7 cellular contexts compared by ENCODE assay signal in the genomic region with DNA sequence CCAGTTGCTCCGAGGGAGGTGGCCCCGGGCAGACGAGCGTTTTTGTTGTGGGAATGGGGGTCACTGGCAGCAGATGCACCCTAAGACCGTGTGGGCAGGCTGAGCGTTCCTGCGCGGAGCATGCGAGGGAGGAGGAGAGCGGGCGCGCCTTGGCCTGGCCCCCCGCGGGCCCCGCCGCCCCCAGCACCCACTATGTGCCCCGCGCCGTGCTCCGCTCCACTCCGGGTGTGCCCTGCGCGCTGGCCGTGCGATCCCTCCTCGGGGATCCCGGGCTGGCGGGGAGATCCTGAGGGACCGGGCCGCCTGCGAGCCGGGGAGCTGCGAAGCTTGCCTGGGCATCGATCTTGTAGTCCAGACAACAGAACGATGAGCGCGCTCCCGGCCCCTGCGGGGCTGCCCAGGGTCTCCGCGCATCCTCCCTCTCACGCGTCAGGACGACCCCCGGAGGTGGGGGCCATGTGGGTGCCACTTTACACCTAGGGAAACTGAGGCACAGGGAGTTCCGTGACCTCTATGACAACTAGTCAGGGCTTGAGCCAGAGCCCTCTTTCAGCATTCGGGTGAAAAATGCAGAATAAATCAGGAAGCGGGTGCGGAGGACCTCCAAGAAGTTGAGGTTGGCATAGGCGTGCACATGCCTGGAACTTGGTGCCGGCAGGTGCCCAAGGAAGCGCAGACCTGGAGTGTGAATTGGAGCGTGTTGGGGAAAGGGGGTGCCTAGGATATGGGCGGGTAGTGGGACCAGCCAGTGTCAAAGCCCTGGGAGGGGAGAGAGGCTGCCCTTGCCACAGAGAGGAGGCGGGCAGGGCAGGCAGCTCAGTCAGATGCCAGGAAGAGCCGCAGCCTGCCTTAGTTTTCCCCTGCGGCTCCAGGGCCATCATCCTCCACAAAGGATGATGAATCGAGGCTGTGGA.
DNase-seq lines count a peak whose midpoint lies in the region; ATAC-seq and TF ChIP-seq lines count a peak whose summit lies in the region.

No MANE protein-coding gene starts in this region.

- no peaks in the 10 kb centered on the region for H3K27me3 ChIP-seq in brain microvascular endothelial cell (replicated peaks)

- H3K4me3 ChIP-seq in GM12865 (ENCODE audit: low read depth, low read length) (peak overlapping the region; percentile 93), brain microvascular endothelial cell (ENCODE audit: low read depth, low read length) (peak overlapping the region; percentile 83)

- H3K36me3 ChIP-seq in KOPT-K1 (ENCODE audit: insufficient read depth, low read length) (no peaks in the 10 kb centered on the region), brain microvascular endothelial cell (replicated peaks) (no peaks in the 10 kb centered on the region)

- no peak for DNase-seq in GM12865 (ENCODE audit: low read depth)
- peak; percentile 3 for DNase-seq in brain microvascular endothelial cell
- peak; percentile 51 for DNase-seq in left kidney (ENCODE audit: low read depth, low spot score)
- peak in 9 of 49 donors; percentile 16 to 62 (median 39) for DNase-seq in substantia nigra (lab: John Stamatoyannopoulos, UW)
- no peak for DNase-seq in iPS-NIHi7 (ENCODE audit: extremely low spot score)

- TF ChIP-seq CTCF in GM12865 (IDR thresholded peaks at IDR 0.05; ENCODE audit: insufficient read depth, low read depth, low read length, missing control alignments) = no peak
- no peak for TF ChIP-seq CTCF in brain microvascular endothelial cell (IDR thresholded peaks at IDR 0.05; ENCODE audit: low read depth, low read length, missing control alignments)

- no peak for ATAC-seq in HG02571 (IDR thresholded peaks at IDR 0.05; ENCODE audit: unreplicated experiment)

- in situ Hi-C loops in brain microvascular endothelial cell (cut with HindIII; ENCODE audit: low pct_ligation_motif_present, low sequenced_read_pairs) = no loop called here

- no peaks in the 10 kb centered on the region for H3K9me3 ChIP-seq in KOPT-K1 (ENCODE audit: insufficient read depth, low read length, poor library complexity, severe bottlenecking)

- H3K27ac ChIP-seq in KOPT-K1 (ENCODE audit: low read depth, low read length, poor library complexity, severe bottlenecking) = peak overlapping the region; percentile 80
- H3K27ac ChIP-seq in brain microvascular endothelial cell = peak overlapping the region; percentile 99
- peak overlapping the region; percentile 93 for H3K27ac ChIP-seq in substantia nigra (ENCODE audit: low read depth, low read length, poor library complexity, severe bottlenecking)

Comparison
In these comparisons a context has a peak if more than half of its experiments do, and no peak if none do; other contexts are left out.
1. DNase-seq: peak in brain microvascular endothelial cell (single experiment) and left kidney (single experiment); none in GM12865 (single experiment) and iPS-NIHi7 (single experiment).
2. Peak in every context shown above with its lines, with median percentiles within 50 percentile points of each other: H3K27ac ChIP-seq.